In the genomic region with DNA sequence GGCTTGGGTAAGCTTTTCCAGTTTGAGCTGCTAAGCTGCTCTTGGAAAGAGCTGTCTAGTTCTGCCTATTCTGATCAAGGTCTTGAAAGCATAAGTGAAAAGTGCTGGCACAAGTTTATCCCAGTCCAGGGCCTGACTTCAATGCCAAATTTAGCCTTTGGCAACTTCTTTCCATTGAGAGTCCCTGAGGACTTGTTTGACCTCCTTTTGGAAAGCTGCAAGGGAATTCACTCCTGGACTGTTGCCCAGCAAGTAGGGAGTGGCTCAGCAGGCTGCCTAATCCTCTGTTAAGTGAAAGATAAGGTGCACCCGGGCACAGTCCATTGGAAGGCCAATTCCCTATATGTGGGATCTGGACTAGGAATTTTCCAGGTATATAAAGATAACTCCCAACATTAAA, we compare ENCODE assay signal across 11 cellular contexts. TPM values are rescaled to one million over a fixed set of nuclear protein-coding genes. Genes with fewer than 3 reads are reported as not detected.
DNase-seq lines count a peak whose midpoint lies in the region; ATAC-seq and TF ChIP-seq lines count a peak whose summit lies in the region.
"Had no signal": no experiment of that assay in that cellular context is flagged by ENCODE, and none has a peak within 500 bp of the region (broad histone marks: within the 10 kb centered on the region; RNA-seq: fewer than 3 reads in every experiment).

No MANE protein-coding gene starts in this region.

- peak; percentile 32 for DNase-seq in HCEC 1CT
- DNase-seq in T1000 (lab: John Stamatoyannopoulos, UW) = peak; percentile 48
- peak in 1 of 2 donors; percentile 87 for DNase-seq in heart right ventricle
- peak; percentile 80 for DNase-seq in testis
- no peak for DNase-seq in stimulated activated naive CD4-positive, alpha-beta T cell treated with Interleukin-2 at 50 U/mL for 16 hours (lab: John Stamatoyannopoulos, UW)
- no peak for DNase-seq in activated effector memory CD4-positive, alpha-beta T cell treated with anti-CD3 and anti-CD28 coated beads, Interleukin-2, amount 50 U/mL, for 16 hours
- DNase-seq: activated CD4-positive, alpha-beta T cell treated with anti-CD3 and anti-CD28 coated beads, Interleukin-2, amount 50 U/mL, for 1 hour; gastrocnemius medialis; NCI-H1092 treated with DMSO at 0.1 percent for 48 hours had no signal

- WGBS in heart right ventricle, 2 donors = 0 to 9% methylated on average over 1 of the region's 1 CpG
- WGBS in testis, 2 donors = 23 to 36% methylated on average over 1 of the region's 1 CpG

- peaks cover 0 to 29% (median 8%) of the 10 kb centered on the region in 11 donors for H3K9me3 ChIP-seq in heart right ventricle
- no peaks in the 10 kb centered on the region for H3K9me3 ChIP-seq in testis
- H3K9me3 ChIP-seq: gastrocnemius medialis, Peyer's patch had no signal

- H3K4me3 ChIP-seq in heart right ventricle (no peak overlapping the region), testis (no peak overlapping the region)
- H3K4me3 ChIP-seq: gastrocnemius medialis, Peyer's patch had no signal

- ATAC-seq in heart right ventricle = peak; percentile 71 to 99 (median 94)
- no peak for ATAC-seq in HG03439 (IDR thresholded peaks at IDR 0.05; ENCODE audit: unreplicated experiment)
- ATAC-seq: gastrocnemius medialis had no signal

- no peaks in the 10 kb centered on the region for H3K36me3 ChIP-seq in heart right ventricle
- H3K36me3 ChIP-seq in testis (ENCODE audit: low read depth, missing control alignments) = no peaks in the 10 kb centered on the region
- H3K36me3 ChIP-seq: gastrocnemius medialis, Peyer's patch had no signal

- no peaks in the 10 kb centered on the region for H3K27me3 ChIP-seq in heart right ventricle
- no peaks in the 10 kb centered on the region for H3K27me3 ChIP-seq in testis
- H3K27me3 ChIP-seq: gastrocnemius medialis, Peyer's patch had no signal

- intact Hi-C loops in heart right ventricle (cut with DNase I) (no loop called here), testis (cut with DNase I; ENCODE audit: low total_unique reads) (no loop called here)

- TF ChIP-seq CTCF in heart right ventricle (IDR thresholded peaks at IDR 0.05) (no peak), testis (IDR thresholded peaks at IDR 0.05) (no peak)

- peak overlapping the region in 5 of 10 donors; percentile 42 to 73 (median 54) for H3K27ac ChIP-seq in heart right ventricle
- no peak overlapping the region for H3K27ac ChIP-seq in testis
- H3K27ac ChIP-seq: gastrocnemius medialis, Peyer's patch had no signal

- TF ChIP-seq POLR2A in testis (IDR thresholded peaks at IDR 0.05) = no peak

- H3K4me1 ChIP-seq in heart right ventricle (peaks cover 0 to 8% (median 5%) of the 10 kb centered on the region in 9 donors), testis (no peaks in the 10 kb centered on the region)
- H3K4me1 ChIP-seq: gastrocnemius medialis, Peyer's patch had no signal

RNA-seq across cellular contexts. Expression of gene TANC2, which starts 16.0 kb away (rescaled TPM):
- total RNA-seq in heart right ventricle (10 to 100 TPM in 3 of 10 donors, 1 to 10 TPM in 7; 4.8 to 19.4 (median 8.8) TPM), testis (100 to 1,000 TPM; 163 to 219 TPM)
- polyA plus RNA-seq in heart right ventricle (1 to 10 TPM; 1.3 to 1.4 TPM), testis (ENCODE audit: insufficient read depth, low read depth, low replicate concordance) (53.2 TPM)

Comparison
In these comparisons a context has a peak if more than half of its experiments do, and no peak if none do; other contexts are left out.
1. DNase-seq: peak in HCEC 1CT (single experiment), T1000 (single experiment) and testis (single experiment); none in stimulated activated naive CD4-positive, alpha-beta T cell treated with Interleukin-2 at 50 U/mL for 16 hours (single experiment) and activated effector memory CD4-positive, alpha-beta T cell treated with anti-CD3 and anti-CD28 coated beads, Interleukin-2, amount 50 U/mL, for 16 hours (single experiment).
2. RNA of gene TANC2, which starts 16.0 kb away (total RNA-seq): 163 to 219 TPM in testis; 4.8 to 19.4 TPM in heart right ventricle; every median in the first group is over 4 times any median in the second.